ENCODE assay signal across 22 cellular contexts in the genomic region with DNA sequence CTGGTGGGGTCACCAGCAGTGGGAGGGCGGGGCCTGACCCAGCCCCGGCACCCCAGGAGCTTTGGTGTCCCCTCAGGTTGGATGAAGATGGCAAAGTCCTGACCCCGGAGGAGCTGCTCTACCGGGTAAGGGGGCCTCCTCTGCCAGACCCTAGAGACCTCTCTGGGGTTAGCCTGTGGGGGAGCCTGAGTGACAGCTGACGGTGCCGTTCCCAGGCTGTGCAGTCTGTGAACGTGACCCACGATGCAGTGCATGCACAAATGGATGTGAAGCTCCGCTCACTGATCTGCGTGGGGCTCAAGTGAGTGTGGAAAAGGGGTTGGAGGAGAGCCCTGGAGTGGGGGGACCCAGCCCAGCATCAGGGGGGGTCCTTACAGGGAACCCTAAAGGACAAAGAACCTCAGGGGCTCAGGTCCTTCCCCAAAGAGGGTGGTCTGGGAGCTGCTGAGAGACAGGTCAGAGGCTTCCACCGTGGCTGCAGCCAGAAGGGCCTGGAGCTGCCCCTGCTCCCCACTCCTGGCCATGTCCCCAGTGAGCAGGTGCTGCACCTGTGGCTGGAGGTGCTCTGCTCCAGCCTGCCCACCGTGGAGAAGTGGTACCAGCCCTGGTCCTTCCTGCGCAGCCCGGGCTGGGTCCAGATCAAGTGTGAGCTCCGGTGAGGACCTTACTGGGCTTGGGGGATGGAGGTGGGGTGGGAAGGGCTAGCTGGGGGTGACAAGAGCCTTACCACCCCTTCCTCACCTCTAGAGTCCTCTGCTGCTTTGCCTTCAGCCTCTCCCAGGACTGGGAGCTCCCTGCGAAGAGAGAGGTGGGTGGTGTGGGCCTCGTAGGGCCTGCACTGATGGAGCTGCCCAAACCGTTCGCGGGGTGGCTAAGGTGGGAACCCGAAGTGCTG. TPM values are rescaled to one million over a fixed set of nuclear protein-coding genes. Genes with fewer than 3 reads are reported as not detected.
DNase-seq lines count a peak whose midpoint lies in the region; ATAC-seq and TF ChIP-seq lines count a peak whose summit lies in the region.
"Had no signal": no experiment of that assay in that cellular context is flagged by ENCODE, and none has a peak within 500 bp of the region (broad histone marks: within the 10 kb centered on the region; RNA-seq: fewer than 3 reads in every experiment).

No MANE protein-coding gene starts in this region.

- 80 to 89% (median 86%) methylated on average over 18 to 21 of the region's 21 CpGs for WGBS in stomach, 5 donors
- WGBS in esophagus squamous epithelium, 2 donors: 100% methylated on average over 4 of the region's 21 CpGs; no CpG with 5 or more reads in 1 of the 2 donors

- intact Hi-C loops in Right ventricle myocardium inferior (cut with DNase I) (no loop called here), left ventricle myocardium inferior (cut with micrococcal nuclease) (no loop called here), stomach (cut with DNase I; ENCODE audit: low total_unique reads) (no loop called here), esophagus squamous epithelium (cut with DNase I) (no loop called here)

- peaks cover 8% of the 10 kb centered on the region for H3K9me3 Mint-ChIP-seq in glutamatergic neuron (ENCODE audit: unreplicated experiment)
- H3K9me3 Mint-ChIP-seq: activated CD4-positive, alpha-beta T cell treated with anti-CD3 and anti-CD28 coated beads, Interleukin-2, amount 10 ng/mL, durations not matched to agents 7 days and 5 days; CD4-positive, alpha-beta T cell; neural crest cell had no signal

- CTCF ChIA-PET in HEK293 (lab: Yijun Ruan, JAX): interaction anchor here (1.4 kb wide), 1 partner anchor 10 kb away, joined by 4 read pairs; no protein-coding TSS in a partner anchor

- peaks cover 14% of the 10 kb centered on the region for H3K27me3 Mint-ChIP-seq in glutamatergic neuron (ENCODE audit: unreplicated experiment)
- H3K27me3 Mint-ChIP-seq: activated CD4-positive, alpha-beta T cell treated with anti-CD3 and anti-CD28 coated beads, Interleukin-2, amount 10 ng/mL, durations not matched to agents 7 days and 5 days; CD4-positive, alpha-beta T cell had no signal

- TF ChIP-seq POLR2A in stomach (IDR thresholded peaks at IDR 0.05) (no peak), esophagus squamous epithelium (IDR thresholded peaks at IDR 0.05) (no peak)

- peaks cover under 1% of the 10 kb centered on the region for H3K36me3 Mint-ChIP-seq in glutamatergic neuron (ENCODE audit: unreplicated experiment)

- peak; percentile 40 for DNase-seq in Right ventricle myocardium inferior (ENCODE audit: missing footprints)
- no peak for DNase-seq in left ventricle myocardium inferior
- no peak for DNase-seq in glutamatergic neuron
- no peak for DNase-seq in stomach
- DNase-seq in anterior cingulate cortex (lab: John Stamatoyannopoulos, UW): no peak
- no peak for DNase-seq in esophagus squamous epithelium (lab: John Stamatoyannopoulos, UW)
- no peak for DNase-seq in SHP77 (lab: John Stamatoyannopoulos, UW)
- DNase-seq: activated CD4-positive, alpha-beta T cell treated with anti-CD3 and anti-CD28 coated beads, Interleukin-2, amount 10 ng/mL, durations not matched to agents 7 days and 5 days; activated CD8-positive, alpha-beta memory T cell treated with anti-CD3 and anti-CD28 coated beads, Interleukin-2, amount 50 U/mL, for 48 hours; activated gamma-delta T cell treated with Interleukin-2 at 50 U/mL for 16 hours; amniotic stem cell; CD4-positive, alpha-beta T cell; heart right ventricle; NCI-H1092; NCI-H1930; NCI-H345; NCI-H82; OCI-M1; psoas muscle had no signal

- POLR2A ChIA-PET in HEK293 (lab: Yijun Ruan, JAX): interaction anchor here (2.3 kb wide), 1 partner anchor 243 kb away, joined by 5 read pairs; no protein-coding TSS in a partner anchor

- H3K27me3 ChIP-seq in left ventricle myocardium inferior (ENCODE audit: low read depth) (no peaks in the 10 kb centered on the region), stomach (no peaks in the 10 kb centered on the region), esophagus squamous epithelium (no peaks in the 10 kb centered on the region)
- H3K27me3 ChIP-seq: heart right ventricle, left lung had no signal

- no peak for TF ChIP-seq CTCF in left ventricle myocardium inferior (IDR thresholded peaks at IDR 0.05; ENCODE audit: borderline replicate concordance)
- no peak for TF ChIP-seq CTCF in HEK293 (tag by site-specific recombination; IDR thresholded peaks at IDR 0.05)
- TF ChIP-seq CTCF in glutamatergic neuron (IDR thresholded peaks at IDR 0.05; ENCODE audit: partially characterized antibody, unreplicated experiment): no peak
- TF ChIP-seq CTCF in stomach (IDR thresholded peaks at IDR 0.05): no peak
- no peak for TF ChIP-seq CTCF in esophagus squamous epithelium (IDR thresholded peaks at IDR 0.05)

- H3K4me1 Mint-ChIP-seq in glutamatergic neuron (ENCODE audit: low read depth, unreplicated experiment): no peaks in the 10 kb centered on the region
- H3K4me1 Mint-ChIP-seq: neural crest cell had no signal

- H3K4me3 ChIP-seq in left ventricle myocardium inferior (no peak overlapping the region), HEK293 (ENCODE audit: low read depth, low read length) (no peak overlapping the region), stomach (no peak overlapping the region), esophagus squamous epithelium (no peak overlapping the region)
- H3K4me3 ChIP-seq: heart right ventricle, left lung, psoas muscle had no signal

- H3K4me1 ChIP-seq in left ventricle myocardium inferior (peaks cover 11% of the 10 kb centered on the region), HEK293 (ENCODE audit: control insufficient read depth, insufficient read depth, low read length) (no peaks in the 10 kb centered on the region), stomach (peaks cover 12 to 23% (median 17%) of the 10 kb centered on the region in 4 donors), esophagus squamous epithelium (peaks cover 0 to 5% (median 0%) of the 10 kb centered on the region in 3 donors)
- H3K4me1 ChIP-seq: psoas muscle had no signal

- ATAC-seq in Right ventricle myocardium inferior: no peak
- ATAC-seq: left lung, psoas muscle had no signal

- H3K4me3 Mint-ChIP-seq in glutamatergic neuron (ENCODE audit: unreplicated experiment): no peak overlapping the region
- H3K4me3 Mint-ChIP-seq: activated CD4-positive, alpha-beta T cell treated with anti-CD3 and anti-CD28 coated beads, Interleukin-2, amount 10 ng/mL, durations not matched to agents 7 days and 5 days; CD4-positive, alpha-beta T cell had no signal

- H3K27ac ChIP-seq in left ventricle myocardium inferior (replicated peaks) (no peak overlapping the region), HEK293 (ENCODE audit: extremely low read depth, low read depth, low read length) (no peak overlapping the region), stomach (peak overlapping the region in 3 of 5 donors; percentile 2 to 56 (median 46)), esophagus squamous epithelium (no peak overlapping the region)
- H3K27ac ChIP-seq: heart right ventricle, left lung, psoas muscle had no signal

- H3K9me3 ChIP-seq in left ventricle myocardium inferior (replicated peaks): no peaks in the 10 kb centered on the region
- H3K9me3 ChIP-seq in HEK293 (ENCODE audit: control insufficient read depth, insufficient read depth, low read depth, low read length): no peaks in the 10 kb centered on the region
- no peaks in the 10 kb centered on the region for H3K9me3 ChIP-seq in stomach
- H3K9me3 ChIP-seq in esophagus squamous epithelium: no peaks in the 10 kb centered on the region
- H3K9me3 ChIP-seq: heart right ventricle, left lung, psoas muscle had no signal

- TF ChIP-seq EP300 in stomach (IDR thresholded peaks at IDR 0.05): no peak

- peak overlapping the region; percentile 77 for H3K27ac Mint-ChIP-seq in glutamatergic neuron (ENCODE audit: unreplicated experiment)
- H3K27ac Mint-ChIP-seq: CD4-positive, alpha-beta T cell had no signal

- H3K36me3 ChIP-seq in left ventricle myocardium inferior (peaks cover 83% of the 10 kb centered on the region), HEK293 (ENCODE audit: control insufficient read depth in 2 of 2, insufficient read depth in 1 of 2, low read length in 2 of 2) (peaks cover 0 to 87% of the 10 kb centered on the region in 2 experiments; a peak in 2 of 3 replicates), stomach (peaks cover 74 to 88% (median 84%) of the 10 kb centered on the region in 4 donors), esophagus squamous epithelium (peaks cover 52 to 89% (median 62%) of the 10 kb centered on the region in 3 donors)

TF ChIP-seq in HEK293, 187 proteins besides CTCF, POLR2A, EP300 and RAD21 (continues in another document):
- no peak for TF ChIP-seq KLF9 (tag by site-specific recombination; IDR thresholded peaks at IDR 0.05; ENCODE audit: low read depth)
- no peak for TF ChIP-seq ZNF350 (tag by site-specific recombination; IDR thresholded peaks at IDR 0.05)
- TF ChIP-seq, protein P1, sequence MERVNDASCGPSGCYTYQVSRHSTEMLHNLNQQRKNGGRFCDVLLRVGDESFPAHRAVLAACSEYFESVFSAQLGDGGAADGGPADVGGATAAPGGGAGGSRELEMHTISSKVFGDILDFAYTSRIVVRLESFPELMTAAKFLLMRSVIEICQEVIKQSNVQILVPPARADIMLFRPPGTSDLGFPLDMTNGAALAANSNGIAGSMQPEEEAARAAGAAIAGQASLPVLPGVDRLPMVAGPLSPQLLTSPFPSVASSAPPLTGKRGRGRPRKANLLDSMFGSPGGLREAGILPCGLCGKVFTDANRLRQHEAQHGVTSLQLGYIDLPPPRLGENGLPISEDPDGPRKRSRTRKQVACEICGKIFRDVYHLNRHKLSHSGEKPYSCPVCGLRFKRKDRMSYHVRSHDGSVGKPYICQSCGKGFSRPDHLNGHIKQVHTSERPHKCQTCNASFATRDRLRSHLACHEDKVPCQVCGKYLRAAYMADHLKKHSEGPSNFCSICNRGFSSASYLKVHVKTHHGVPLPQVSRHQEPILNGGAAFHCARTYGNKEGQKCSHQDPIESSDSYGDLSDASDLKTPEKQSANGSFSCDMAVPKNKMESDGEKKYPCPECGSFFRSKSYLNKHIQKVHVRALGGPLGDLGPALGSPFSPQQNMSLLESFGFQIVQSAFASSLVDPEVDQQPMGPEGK (tag by site-specific recombination; IDR thresholded peaks at IDR 0.05): no peak

RNA-seq across cellular contexts. Expression of a gene that starts 38.6 kb away (rescaled TPM):
- 36.8 TPM for total RNA-seq in Right ventricle myocardium inferior
- 40.4 TPM for total RNA-seq in left ventricle myocardium inferior
- 105 TPM for total RNA-seq in glutamatergic neuron (ENCODE audit: unreplicated experiment)
- 100 to 1,000 TPM; 109 to 503 (median 285) TPM for total RNA-seq in stomach
- polyA plus RNA-seq in stomach: 100 to 1,000 TPM; 142 to 187 (median 147) TPM
- total RNA-seq in esophagus squamous epithelium: 10 to 100 TPM; 36.7 to 51.4 (median 46.8) TPM

Comparison
In these comparisons a context has a peak if more than half of its experiments do, and no peak if none do; other contexts are left out.
1. H3K27ac ChIP-seq: peak in stomach (3 of 5); none in left ventricle myocardium inferior (single experiment), HEK293 (single experiment) and esophagus squamous epithelium (0 of 4).